Comparison of ENCODE assay signal across 16 cellular contexts in the genomic region with DNA sequence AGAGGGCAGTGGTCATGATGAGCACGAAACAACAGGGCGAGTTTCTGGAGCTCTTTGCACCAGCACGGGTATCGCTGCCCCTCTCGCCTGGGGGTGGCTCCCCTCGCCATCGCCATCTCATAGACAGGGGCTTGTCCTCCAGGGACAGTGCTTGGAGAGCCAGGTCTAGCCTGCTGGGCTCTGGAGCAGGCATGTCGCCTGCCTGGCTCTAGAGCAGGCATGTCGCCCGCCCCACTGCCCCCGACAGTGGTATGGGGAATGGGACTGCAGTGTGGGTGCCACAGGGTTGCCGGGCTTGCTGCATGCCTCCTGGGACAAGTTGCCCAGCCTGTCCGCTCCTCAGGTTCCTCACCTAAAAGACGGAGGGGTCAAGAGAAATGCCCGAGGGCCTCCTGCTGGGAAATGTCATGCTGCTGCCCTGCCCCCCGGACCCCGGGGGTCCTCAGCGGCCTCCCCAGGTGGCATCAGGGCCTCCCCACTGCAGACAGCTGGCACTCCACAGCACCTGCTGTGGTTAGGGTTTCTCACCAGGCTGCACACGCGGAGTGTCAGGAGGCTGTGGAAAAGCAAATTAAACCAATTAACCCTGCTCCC.
A peak's percentile ranks its signal among the peaks of the same experiment; 100 is the strongest.
DNase-seq lines count a peak whose midpoint lies in the region; ATAC-seq and TF ChIP-seq lines count a peak whose summit lies in the region.
"Had no signal": no experiment of that assay in that cellular context is flagged by ENCODE, and none has a peak within 500 bp of the region (broad histone marks: within the 10 kb centered on the region; RNA-seq: fewer than 3 reads in every experiment).

No MANE protein-coding gene starts in this region.

- TF ChIP-seq CTCF in dorsolateral prefrontal cortex (IDR thresholded peaks at IDR 0.05 in 54 of 56, conservative IDR thresholded peaks at IDR 0.05 in 2 of 56; ENCODE audit: low read depth in 1 of 56, partially characterized antibody in 56 of 56), result no peak
- no peak for TF ChIP-seq CTCF in omental fat pad (IDR thresholded peaks at IDR 0.05)

- no peak for ATAC-seq in activated CD4-positive, CD25-positive, alpha-beta regulatory T cell treated with anti-CD3 and anti-CD28 coated beads, Interleukin-2, amount 50 U/mL, for 24 hours
- no peak for ATAC-seq in omental fat pad (ENCODE audit: low FRiP score)
- ATAC-seq: stimulated activated memory B cell treated with anti-CD40 and anti-IgM and Interleukin-4, amounts not matched to agents 10 μg/mL and 1 μg/mL and 100 μg/mL, for 72 hours had no signal

- no peaks in the 10 kb centered on the region for H3K27me3 ChIP-seq in dorsolateral prefrontal cortex
- H3K27me3 ChIP-seq: ascending aorta, thyroid gland had no signal

- peak; percentile 23 for DNase-seq in activated CD4-positive, CD25-positive, alpha-beta regulatory T cell treated with anti-CD3 and anti-CD28 coated beads, Interleukin-2, amount 50 U/mL, for 72 hours
- DNase-seq in COR-L47 (lab: John Stamatoyannopoulos, UW) (peak; percentile 62), dorsolateral prefrontal cortex (peak in 6 of 10 donors; percentile 6 to 36 (median 24)), omental fat pad (ENCODE audit: low spot score) (peak; percentile 0), NCI-H748 (lab: John Stamatoyannopoulos, UW; ENCODE audit: unreplicated experiment) (no peak), OCI-M1 (lab: John Stamatoyannopoulos, UW) (no peak), NCI-H1105 (lab: John Stamatoyannopoulos, UW) (no peak)
- DNase-seq: activated CD8-positive, alpha-beta memory T cell treated with anti-CD3 and anti-CD28 coated beads for 24 hours; DMS153; mesenchymal stem cell; NCI-H446; stimulated activated CD4-positive, alpha-beta T cell treated with anti-CD3 and anti-CD28 coated beads, Interleukin-15, amount 100 ng/mL, for 24 hours; thyroid gland had no signal

- H3K27ac ChIP-seq in dorsolateral prefrontal cortex, result peak overlapping the region in 1 of 59 donors; percentile 17
- H3K27ac ChIP-seq: ascending aorta, thyroid gland had no signal

- no peak overlapping the region for H3K4me3 ChIP-seq in dorsolateral prefrontal cortex
- H3K4me3 ChIP-seq: ascending aorta, thyroid gland had no signal

- intact Hi-C loops in dorsolateral prefrontal cortex (cut with DNase I), result loop anchor here in 1 of 2 donors (5.0 kb wide), 1 partner anchor 323 kb away; no protein-coding TSS in a partner anchor

Comparison
In these comparisons a context has a peak if more than half of its experiments do, and no peak if none do; other contexts are left out.
1. DNase-seq: peak in activated CD4-positive, CD25-positive, alpha-beta regulatory T cell treated with anti-CD3 and anti-CD28 coated beads, Interleukin-2, amount 50 U/mL, for 72 hours (single experiment), COR-L47 (single experiment), dorsolateral prefrontal cortex (6 of 10) and omental fat pad (single experiment); none in NCI-H748 (single experiment), OCI-M1 (single experiment) and NCI-H1105 (single experiment).